Comparison of ENCODE assay signal across 8 cellular contexts in genomic region chr3:152299243-152299976, GRCh38. TPM values are rescaled to one million over a fixed set of nuclear protein-coding genes. Genes with fewer than 3 reads are reported as not detected.
A peak's percentile ranks its signal among the peaks of the same experiment; 100 is the strongest.
DNase-seq lines count a peak whose midpoint lies in the region; ATAC-seq and TF ChIP-seq lines count a peak whose summit lies in the region.

No MANE protein-coding gene starts in this region.

- peaks cover 65% of the 10 kb centered on the region for H3K4me1 ChIP-seq in HUES48 (ENCODE audit: control insufficient read depth, insufficient read depth, low read length)
- H3K4me1 ChIP-seq in lower lobe of right lung = peaks cover 88% of the 10 kb centered on the region

- TF ChIP-seq CTCF in Calu3 (IDR thresholded peaks at IDR 0.05; ENCODE audit: unreplicated experiment) (no peak), brain (conservative IDR thresholded peaks at IDR 0.05) (no peak), lower lobe of right lung (IDR thresholded peaks at IDR 0.05) (no peak)

- H3K27ac ChIP-seq in HUES48 (ENCODE audit: low read depth, low read length) (peak overlapping the region; percentile 27), lower lobe of right lung (peak overlapping the region; percentile 76)

- no peak for DNase-seq in Calu3
- no peak for DNase-seq in lower lobe of right lung
- no peak for DNase-seq in AG08396 (ENCODE audit: low spot score)
- DNase-seq in NCI-H2029 (lab: John Stamatoyannopoulos, UW) = no peak
- DNase-seq in HCEC 1CT = no peak

- H3K27ac Mint-ChIP-seq in Calu3 (ENCODE audit: unreplicated experiment) = peak overlapping the region; percentile 95
- peak overlapping the region; percentile 93 to 99 (median 97) for H3K27ac Mint-ChIP-seq in brain

- no peak overlapping the region for H3K9ac ChIP-seq in HUES48 (ENCODE audit: low read depth, low read length)

- H3K9me3 ChIP-seq in HUES48 (ENCODE audit: control insufficient read depth, insufficient read depth, low read length) (no peaks in the 10 kb centered on the region), lower lobe of right lung (no peaks in the 10 kb centered on the region)

- TSS peak; percentile 47 for BruUV-seq in Calu3 (replicated peaks; lab: Mats Ljungman, UMichigan)

- H3K27me3 Mint-ChIP-seq in Calu3 (ENCODE audit: unreplicated experiment) (no peaks in the 10 kb centered on the region), brain (peaks cover 4% of the 10 kb centered on the region)

- ATAC-seq in lower lobe of right lung = peak; percentile 61 to 78
- ATAC-seq in HG02759 (IDR thresholded peaks at IDR 0.05; ENCODE audit: unreplicated experiment) = no peak

- H3K27me3 ChIP-seq in HUES48 (ENCODE audit: control insufficient read depth, insufficient read depth, low read length) (no peaks in the 10 kb centered on the region), lower lobe of right lung (ENCODE audit: low read depth) (no peaks in the 10 kb centered on the region)

- H3K36me3 Mint-ChIP-seq in Calu3 (ENCODE audit: insufficient read depth, unreplicated experiment) = peaks cover 26% of the 10 kb centered on the region
- H3K36me3 Mint-ChIP-seq in brain = peaks cover 5% of the 10 kb centered on the region

- H3K4me1 Mint-ChIP-seq in Calu3 (ENCODE audit: low read depth, unreplicated experiment) (peaks cover 57% of the 10 kb centered on the region), brain (peaks cover 80% of the 10 kb centered on the region)

- CTCF ChIA-PET in Calu3 (lab: Charles Lee) = interaction anchor here (0.9 to 1.3 kb wide), 3 partner anchors 18 to 178 kb away, joined by 3 to 5 read pairs (median 4); no protein-coding TSS in a partner anchor

- intact Hi-C loops in Calu3 (cut with micrococcal nuclease; ENCODE audit: unreplicated experiment) (loop anchor here (2.0 kb wide), 1 partner anchor 31 kb away; the partner anchor contains the start of gene MBNL1), lower lobe of right lung (cut with DNase I) (no loop called here)

- H3K36me3 ChIP-seq in HUES48 (ENCODE audit: control insufficient read depth, insufficient read depth, low read length) (peaks cover 3% of the 10 kb centered on the region; the same call in 1 of the 2 replicates), lower lobe of right lung (peaks cover 18% of the 10 kb centered on the region)

- H3K4me3 ChIP-seq in HUES48 (ENCODE audit: low read depth, low read length) (no peak overlapping the region), lower lobe of right lung (peak overlapping the region; percentile 45)

- H3K4me3 Mint-ChIP-seq in Calu3 (ENCODE audit: low read depth, unreplicated experiment) = peak overlapping the region; percentile 73
- H3K4me3 Mint-ChIP-seq in brain = peak overlapping the region; percentile 83 to 90 (median 84)

- H3K9me3 Mint-ChIP-seq in Calu3 (ENCODE audit: low read depth, unreplicated experiment) = no peaks in the 10 kb centered on the region
- no peaks in the 10 kb centered on the region for H3K9me3 Mint-ChIP-seq in brain

RNA-seq across cellular contexts. Expression of gene MBNL1, which starts 30.7 kb away (rescaled TPM):
- total RNA-seq in Calu3 (2022) (164 and 183 TPM in 2 replicates), lower lobe of right lung (235 TPM)
- 8.0 TPM for polyA plus RNA-seq in brain (ENCODE audit: insufficient read depth, low read depth, low replicate concordance)
